Comparison of ENCODE assay signal across 1 cellular context in genomic region chr3:194667363-194667762, GRCh38.
TF ChIP-seq lines count a peak whose summit lies in the region.

No MANE protein-coding gene starts in this region.

TF ChIP-seq in WTC11, 78 proteins besides CTCF, POLR2A, EP300 and RAD21 (continued from another document):
- TF ChIP-seq ESRRA (CRISPR knock-in tag; IDR thresholded peaks at IDR 0.05; ENCODE audit: borderline replicate concordance) = no peak
- TF ChIP-seq, protein P1, sequence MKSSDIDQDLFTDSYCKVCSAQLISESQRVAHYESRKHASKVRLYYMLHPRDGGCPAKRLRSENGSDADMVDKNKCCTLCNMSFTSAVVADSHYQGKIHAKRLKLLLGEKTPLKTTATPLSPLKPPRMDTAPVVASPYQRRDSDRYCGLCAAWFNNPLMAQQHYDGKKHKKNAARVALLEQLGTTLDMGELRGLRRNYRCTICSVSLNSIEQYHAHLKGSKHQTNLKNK (CRISPR knock-in tag; IDR thresholded peaks at IDR 0.05) = no peak
